Comparison of ENCODE assay signal across 7 cellular contexts in genomic region chr21:26717146-26717739, GRCh38.
DNase-seq lines count a peak whose midpoint lies in the region; ATAC-seq and TF ChIP-seq lines count a peak whose summit lies in the region.

No MANE protein-coding gene starts in this region.

- DNase-seq in GM13976 (ENCODE audit: low spot score) = peak; percentile 15
- DNase-seq in NCI-H460 (ENCODE audit: extremely low read depth, low read depth) = peak; percentile 8
- peak; percentile 49 for DNase-seq in dedifferentiated amniotic fluid mesenchymal stem cell (ENCODE audit: extremely low spot score)
- no peak for DNase-seq in prostate gland (ENCODE audit: low spot score)
- no peak for DNase-seq in COLO829 (ENCODE audit: low spot score)
- no peak for DNase-seq in RPMI8226

- in situ Hi-C loops in GM13976 (cut with MboI; ENCODE audit: low sequenced_read_pairs, unreplicated experiment) = loop anchor here (25.0 kb wide), 1 partner anchor 830 kb away; no protein-coding TSS in a partner anchor

- no peaks in the 10 kb centered on the region for H3K4me1 ChIP-seq in prostate gland (replicated peaks)

- no peak for TF ChIP-seq POLR2A in prostate gland (IDR thresholded peaks at IDR 0.05)

- no peak for ATAC-seq in GM19023 (IDR thresholded peaks at IDR 0.05; ENCODE audit: unreplicated experiment)

- intact Hi-C loops in prostate gland (cut with DNase I) = loop anchor here (5.0 to 10.0 kb wide), 4 partner anchors 545 to 922 kb away; partner anchors contain the start of gene APP

- H3K27me3 ChIP-seq in prostate gland (replicated peaks; ENCODE audit: insufficient read depth) = no peaks in the 10 kb centered on the region

- no peaks in the 10 kb centered on the region for H3K36me3 ChIP-seq in prostate gland

- 17% methylated on average over 5 of the region's 5 CpGs for WGBS in prostate gland

- no peak overlapping the region for H3K4me3 ChIP-seq in prostate gland

- no peak overlapping the region for H3K27ac ChIP-seq in prostate gland

- no peaks in the 10 kb centered on the region for H3K9me3 ChIP-seq in prostate gland

- TF ChIP-seq CTCF in GM13976 (IDR thresholded peaks at IDR 0.05; ENCODE audit: borderline replicate concordance, control extremely low read depth, extremely low read depth, insufficient read depth, missing control alignments) (no peak), prostate gland (IDR thresholded peaks at IDR 0.05) (peak; percentile 36 to 70 (median 66))

Comparison
In these comparisons a context has a peak if more than half of its experiments do, and no peak if none do; other contexts are left out.
1. DNase-seq: peak in GM13976 (single experiment), NCI-H460 (single experiment) and dedifferentiated amniotic fluid mesenchymal stem cell (single experiment); none in prostate gland (single experiment), COLO829 (single experiment) and RPMI8226 (single experiment).